7 cellular contexts compared by ENCODE assay signal in the genomic region with DNA sequence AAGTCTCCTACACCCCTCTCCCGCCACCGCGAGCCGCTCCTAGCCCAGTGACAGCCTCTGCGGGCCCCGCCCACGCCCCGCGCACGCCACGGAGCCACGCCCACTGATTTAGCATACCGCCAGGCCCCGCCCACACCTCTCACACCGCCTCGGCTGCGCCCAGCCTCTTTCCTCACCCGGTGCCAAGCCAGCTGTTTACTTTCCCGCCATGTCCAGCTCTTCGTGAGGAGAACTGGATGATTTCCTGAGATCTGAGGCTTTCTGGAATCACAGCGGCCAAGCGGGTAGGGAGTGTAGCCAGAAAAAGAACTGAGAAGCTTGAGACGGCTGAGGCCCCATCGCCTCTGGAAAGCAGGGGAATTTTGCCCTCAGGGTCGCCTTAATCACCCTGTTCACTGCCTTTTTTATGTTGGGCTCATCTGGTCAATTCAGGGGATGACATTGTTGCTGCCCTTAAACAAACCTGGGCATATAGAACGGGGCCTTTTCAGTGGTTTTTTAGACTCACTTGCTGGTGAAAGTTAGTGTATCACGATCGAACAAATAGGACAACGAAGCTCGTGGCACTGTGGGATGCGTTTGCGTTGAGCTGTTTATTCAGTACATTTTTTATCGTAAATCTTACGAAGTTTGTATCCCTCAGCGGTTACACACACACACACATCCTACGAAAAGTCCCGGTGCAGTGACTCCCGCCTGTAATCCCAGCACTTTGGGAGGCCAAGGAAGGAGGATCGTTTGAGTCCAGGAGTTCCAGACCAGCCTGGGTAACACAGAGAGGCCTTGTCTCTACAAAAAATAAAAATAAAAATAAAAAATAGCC. TPM values are rescaled to one million over a fixed set of nuclear protein-coding genes. Genes with fewer than 3 reads are reported as not detected.
DNase-seq lines count a peak whose midpoint lies in the region; ATAC-seq and TF ChIP-seq lines count a peak whose summit lies in the region.

A gene with protein sequence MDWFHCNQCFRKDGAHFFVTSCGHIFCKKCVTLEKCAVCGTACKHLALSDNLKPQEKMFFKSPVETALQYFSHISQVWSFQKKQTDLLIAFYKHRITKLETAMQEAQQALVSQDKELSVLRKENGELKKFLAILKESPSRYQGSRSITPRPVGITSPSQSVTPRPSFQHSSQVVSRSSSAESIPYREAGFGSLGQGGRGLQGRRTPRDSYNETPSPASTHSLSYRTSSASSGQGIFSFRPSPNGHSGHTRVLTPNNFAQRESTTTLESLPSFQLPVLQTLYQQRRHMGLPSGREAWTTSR (plus strand): TSS at position 165 of the 823 bp plus-strand sequence. CDS start 2,410 bp downstream, outside the sequence.

- no peak within 1 kb of the TSS for H2AK5ac ChIP-seq in neuronal stem cell (ENCODE audit: low read depth, low read length)

- H4K8ac ChIP-seq in neuronal stem cell (ENCODE audit: low read depth, low read length), result no peak within 1 kb of the TSS

- H3K18ac ChIP-seq in neuronal stem cell (ENCODE audit: low read length), result peak within 1 kb of the TSS; percentile 46

- H3K9ac ChIP-seq in MM.1S (ENCODE audit: low read length) (no peak within 1 kb of the TSS), SK-N-MC (ENCODE audit: insufficient read length) (peak within 1 kb of the TSS; percentile 48), neuronal stem cell (ENCODE audit: low read depth, low read length, poor library complexity) (no peak within 1 kb of the TSS)

- peak; percentile 72 for ATAC-seq in GM19035 (IDR thresholded peaks at IDR 0.05; ENCODE audit: unreplicated experiment)
- peak; percentile 99 for ATAC-seq in stimulated activated naive CD8-positive, alpha-beta T cell treated with anti-CD3 and anti-CD28 coated beads, Interleukin-15, amount 100 ng/mL, for 72 hours

- H2AFZ ChIP-seq in MM.1S (ENCODE audit: low read length) (peak within 1 kb of the TSS; percentile 19; the same call in 1 of the 2 replicates), neuronal stem cell (ENCODE audit: low read length) (peak within 1 kb of the TSS; percentile 87)

- H3K4me3 ChIP-seq in MM.1S (ENCODE audit: low read length) (peak within 1 kb of the TSS; percentile 34; the same call in 1 of the 2 replicates), SK-N-MC (peak within 1 kb of the TSS; percentile 55), neuronal stem cell (ENCODE audit: low read length in 2 of 2) (peak within 1 kb of the TSS in 1 of 2 donors; percentile 23)

- no peaks in the 10 kb centered on the region for H4K20me1 ChIP-seq in MM.1S (ENCODE audit: insufficient read depth, low read length)

- CTCF ChIA-PET in activated naive CD4-positive, alpha-beta T cell treated with anti-CD3 and anti-CD28 coated beads for 36 hours (lab: Charles Lee), result interaction anchor here (0.7 to 1.8 kb wide), 3 partner anchors 27 to 118 kb away, joined by 3 to 8 read pairs (median 6); no protein-coding TSS in a partner anchor

- H3K36me3 Mint-ChIP-seq in activated naive CD4-positive, alpha-beta T cell treated with anti-CD3 and anti-CD28 coated beads for 36 hours (ENCODE audit: low read depth), result no peaks in the 10 kb centered on the region

- no peak within 1 kb of the TSS for H3K23ac ChIP-seq in neuronal stem cell (ENCODE audit: low read depth, low read length, poor library complexity)

- no CpG with 5 or more reads among the region's 39 CpGs for WGBS in neuronal stem cell (ENCODE audit: extremely low coverage in 2 of 2, insufficient read length in 2 of 2, insufficient replicate concordance in 1 of 2), 2 donors

- H2BK15ac ChIP-seq in neuronal stem cell (ENCODE audit: low read length), result no peak within 1 kb of the TSS

- no peaks in the 10 kb centered on the region for H3K27me3 ChIP-seq in MM.1S (replicated peaks; ENCODE audit: insufficient read depth, low read length)
- no peaks in the 10 kb centered on the region for H3K27me3 ChIP-seq in neuronal stem cell (ENCODE audit: control insufficient read depth in 3 of 3, insufficient read depth in 3 of 3, low read depth in 1 of 3, low read length in 3 of 3)

- H3K4me1 ChIP-seq in MM.1S (ENCODE audit: low read length) (no peaks in the 10 kb centered on the region), neuronal stem cell (ENCODE audit: control insufficient read depth in 2 of 2, insufficient read depth in 1 of 2, low read depth in 1 of 2, low read length in 2 of 2) (no peaks in the 10 kb centered on the region)

- no peak within 1 kb of the TSS for H3K14ac ChIP-seq in neuronal stem cell (ENCODE audit: low read length)

- H3K27me3 Mint-ChIP-seq in activated naive CD4-positive, alpha-beta T cell treated with anti-CD3 and anti-CD28 coated beads for 36 hours (ENCODE audit: low read depth), result peaks cover 10% of the 10 kb centered on the region
- H3K27me3 Mint-ChIP-seq in stimulated activated naive CD8-positive, alpha-beta T cell treated with anti-CD3 and anti-CD28 coated beads, Interleukin-15, amount 100 ng/mL, for 72 hours, result peaks cover 10% of the 10 kb centered on the region

- H3K27ac ChIP-seq in MM.1S (ENCODE audit: low read length), result no peak within 1 kb of the TSS
- H3K27ac ChIP-seq in SK-N-MC, result no peak within 1 kb of the TSS
- peak within 1 kb of the TSS; percentile 42 for H3K27ac ChIP-seq in neuronal stem cell (replicated peaks; ENCODE audit: low read length)

- DNase-seq in MM.1S (peak; percentile 70), SK-N-MC (ENCODE audit: low read depth, low spot score) (peak; percentile 6), globus pallidus (ENCODE audit: low spot score) (peak; percentile 66), neuronal stem cell (ENCODE audit: low spot score) (peak; percentile 75)
- peak; percentile 92 for DNase-seq in activated naive CD4-positive, alpha-beta T cell treated with anti-CD3 and anti-CD28 coated beads for 36 hours
- peak; percentile 83 to 86 for DNase-seq in stimulated activated naive CD8-positive, alpha-beta T cell treated with anti-CD3 and anti-CD28 coated beads, Interleukin-15, amount 100 ng/mL, for 72 hours

- H3K4me3 Mint-ChIP-seq in activated naive CD4-positive, alpha-beta T cell treated with anti-CD3 and anti-CD28 coated beads for 36 hours, result peak within 1 kb of the TSS; percentile 65
- H3K4me3 Mint-ChIP-seq in stimulated activated naive CD8-positive, alpha-beta T cell treated with anti-CD3 and anti-CD28 coated beads, Interleukin-15, amount 100 ng/mL, for 72 hours, result peak within 1 kb of the TSS; percentile 82 to 83

- no peak within 1 kb of the TSS for H2BK5ac ChIP-seq in neuronal stem cell (ENCODE audit: low read length)

- H3K79me1 ChIP-seq in neuronal stem cell (ENCODE audit: low read depth, low read length), result no peaks in the 10 kb centered on the region

- no peak within 1 kb of the TSS for H3K4ac ChIP-seq in neuronal stem cell (ENCODE audit: low read length)

- no peaks in the 10 kb centered on the region for H3K9me3 Mint-ChIP-seq in activated naive CD4-positive, alpha-beta T cell treated with anti-CD3 and anti-CD28 coated beads for 36 hours
- no peaks in the 10 kb centered on the region for H3K9me3 Mint-ChIP-seq in stimulated activated naive CD8-positive, alpha-beta T cell treated with anti-CD3 and anti-CD28 coated beads, Interleukin-15, amount 100 ng/mL, for 72 hours

- H3K4me1 Mint-ChIP-seq in activated naive CD4-positive, alpha-beta T cell treated with anti-CD3 and anti-CD28 coated beads for 36 hours (ENCODE audit: low read depth), result peaks cover 5% of the 10 kb centered on the region
- H3K4me1 Mint-ChIP-seq in stimulated activated naive CD8-positive, alpha-beta T cell treated with anti-CD3 and anti-CD28 coated beads, Interleukin-15, amount 100 ng/mL, for 72 hours, result peaks cover 10% of the 10 kb centered on the region

- no peak within 1 kb of the TSS for H3K27ac Mint-ChIP-seq in activated naive CD4-positive, alpha-beta T cell treated with anti-CD3 and anti-CD28 coated beads for 36 hours
- peak within 1 kb of the TSS in 1 of 2 donors; percentile 85 for H3K27ac Mint-ChIP-seq in stimulated activated naive CD8-positive, alpha-beta T cell treated with anti-CD3 and anti-CD28 coated beads, Interleukin-15, amount 100 ng/mL, for 72 hours

- no peak within 1 kb of the TSS for H2BK120ac ChIP-seq in neuronal stem cell (ENCODE audit: low read depth, low read length)

- H2BK12ac ChIP-seq in neuronal stem cell (ENCODE audit: low read length), result no peak within 1 kb of the TSS

- no peaks in the 10 kb centered on the region for H3K9me3 ChIP-seq in MM.1S (replicated peaks; ENCODE audit: insufficient read depth, low read length)
- H3K9me3 ChIP-seq in SK-N-MC (ENCODE audit: low read depth, low read length), result no peaks in the 10 kb centered on the region
- H3K9me3 ChIP-seq in neuronal stem cell (replicated peaks in 1 of 2; ENCODE audit: control insufficient read depth in 2 of 2, insufficient read depth in 1 of 2, low read depth in 1 of 2, low read length in 2 of 2), result no peaks in the 10 kb centered on the region

- no peaks in the 10 kb centered on the region for H3K79me2 ChIP-seq in MM.1S (ENCODE audit: low read length)

- H3K4me2 ChIP-seq in MM.1S (ENCODE audit: low read depth, low read length) (peak within 1 kb of the TSS; percentile 60), neuronal stem cell (ENCODE audit: insufficient read depth, low read length, poor library complexity, severe bottlenecking) (peak within 1 kb of the TSS; percentile 41)

- no peak for TF ChIP-seq CTCF in MM.1S (IDR thresholded peaks at IDR 0.05; ENCODE audit: low read length)

- H3K36me3 ChIP-seq in MM.1S (replicated peaks; ENCODE audit: insufficient read depth, low read length) (no peaks in the 10 kb centered on the region), SK-N-MC (ENCODE audit: insufficient read depth, low read length) (no peaks in the 10 kb centered on the region), neuronal stem cell (replicated peaks in 1 of 2; ENCODE audit: control insufficient read depth in 2 of 2, insufficient read depth in 2 of 2, low read length in 2 of 2) (no peaks in the 10 kb centered on the region)

- no peaks in the 10 kb centered on the region for H3K9me2 ChIP-seq in MM.1S (replicated peaks; ENCODE audit: insufficient read depth, low read length)

- H4K91ac ChIP-seq in neuronal stem cell (ENCODE audit: low read depth, low read length, poor library complexity), result no peak within 1 kb of the TSS

- no peaks in the 10 kb centered on the region; the same call in 1 of the 2 replicates for H3F3A ChIP-seq in MM.1S (ENCODE audit: insufficient read depth, low read length)

- intact Hi-C loops in activated naive CD4-positive, alpha-beta T cell treated with anti-CD3 and anti-CD28 coated beads for 36 hours (cut with micrococcal nuclease), result loop anchor here (2.0 to 5.0 kb wide), 3 partner anchors 49 to 116 kb away; a partner anchor contains a TSS

RNA-seq across cellular contexts. Expression of the gene that starts here (rescaled TPM):
- total RNA-seq in activated naive CD4-positive, alpha-beta T cell treated with anti-CD3 and anti-CD28 coated beads for 36 hours, result not detected
- 0.20 TPM for polyA plus RNA-seq in neuronal stem cell (2013, experiment 1 of 2)
- polyA plus RNA-seq in neuronal stem cell (2013, experiment 2 of 2), result 0.28 TPM

Comparison
In these comparisons a context has a peak if more than half of its experiments do, and no peak if none do; other contexts are left out.
1. Peak in DNase-seq in activated naive CD4-positive, alpha-beta T cell treated with anti-CD3 and anti-CD28 coated beads for 36 hours; RNA of the gene not detected or under 1 TPM.
2. DNase-seq: peak in every context shown above with its lines; median percentile 92 in activated naive CD4-positive, alpha-beta T cell treated with anti-CD3 and anti-CD28 coated beads for 36 hours; 84 in stimulated activated naive CD8-positive, alpha-beta T cell treated with anti-CD3 and anti-CD28 coated beads, Interleukin-15, amount 100 ng/mL, for 72 hours; 75 in neuronal stem cell; 70 in MM.1S; 66 in globus pallidus; 6 in SK-N-MC.